In genomic region chr7:129188372-129188891, GRCh38 we compare ENCODE assay signal across 8 cellular contexts. TPM values are rescaled to one million over a fixed set of nuclear protein-coding genes. Genes with fewer than 3 reads are reported as not detected.
A peak's percentile ranks its signal among the peaks of the same experiment; 100 is the strongest.
DNase-seq lines count a peak whose midpoint lies in the region; ATAC-seq and TF ChIP-seq lines count a peak whose summit lies in the region.

Gene SMO, plus strand, starts transcription at chr7:129188633. Its CDS starts 519 bp downstream, at chr7:129189152.

- no peak for TF ChIP-seq POLR2A in stomach (IDR thresholded peaks at IDR 0.05)

- H3K4me3 ChIP-seq in choroid plexus epithelial cell (ENCODE audit: low read depth, low read length), result peak within 1 kb of the TSS; percentile 68
- peak within 1 kb of the TSS; percentile 48 to 75 for H3K4me3 ChIP-seq in left lung
- H3K4me3 ChIP-seq in stomach, result peak within 1 kb of the TSS; percentile 77 to 90 (median 86)

- H3K4me1 ChIP-seq in left lung (peaks cover 0 to 20% of the 10 kb centered on the region in 2 donors), stomach (peaks cover 9 to 33% (median 26%) of the 10 kb centered on the region in 4 donors)

- H3K27me3 ChIP-seq in left lung (peaks cover 22 to 82% of the 10 kb centered on the region in 2 donors), stomach (peaks cover 0 to 30% (median 15%) of the 10 kb centered on the region in 3 donors)

- intact Hi-C loops in left lung (cut with DNase I), result no loop called here
- intact Hi-C loops in stomach (cut with DNase I; ENCODE audit: low total_unique reads), result no loop called here

- no peak within 1 kb of the TSS for H3K27ac ChIP-seq in left lung
- peak within 1 kb of the TSS in 3 of 5 donors; percentile 38 to 73 (median 65) for H3K27ac ChIP-seq in stomach

- H3K9me3 ChIP-seq in left lung (no peaks in the 10 kb centered on the region), stomach (no peaks in the 10 kb centered on the region)

- WGBS in stomach, 5 donors, result 1 to 2% (median 1%) methylated on average over 33 to 48 of the region's 48 CpGs

- DNase-seq in activated T-cell treated with anti-CD3 and anti-CD28 coated beads, Interleukin-2, amount 50 U/mL, for 1 hour, result peak; percentile 29
- DNase-seq in activated T-cell treated with anti-CD3 and anti-CD28 coated beads for 4 hours, result no peak
- peak; percentile 18 to 62 for DNase-seq in NCI-H526 (lab: John Stamatoyannopoulos, UW)
- peak; percentile 41 for DNase-seq in choroid plexus epithelial cell (ENCODE audit: low read depth)
- DNase-seq in left lung, result peak in 1 of 2 donors; percentile 84
- DNase-seq in stomach, result peak; percentile 37
- DNase-seq in SKM-1 treated with dmso at 0.1 percent for 144 hours (lab: John Stamatoyannopoulos, UW; ENCODE audit: unreplicated experiment), result no peak

- H3K36me3 ChIP-seq in left lung, result no peaks in the 10 kb centered on the region
- H3K36me3 ChIP-seq in stomach, result no peaks in the 10 kb centered on the region

- no peak for TF ChIP-seq CTCF in choroid plexus epithelial cell (conservative IDR thresholded peaks at IDR 0.05; ENCODE audit: low read depth, low read length)
- TF ChIP-seq CTCF in left lung (IDR thresholded peaks at IDR 0.05), result no peak
- no peak for TF ChIP-seq CTCF in stomach (IDR thresholded peaks at IDR 0.05)

- ATAC-seq in left lung, result peak; percentile 86
- no peak for ATAC-seq in HG03460 (IDR thresholded peaks at IDR 0.05; ENCODE audit: unreplicated experiment)

- TF ChIP-seq EP300 in stomach (IDR thresholded peaks at IDR 0.05), result no peak

RNA-seq across cellular contexts. Expression of gene SMO, which starts in this region (rescaled TPM):
- total RNA-seq in left lung (10 to 100 TPM in 1 of 2 donors, 1 to 10 TPM in 1; 5.1 to 14.7 TPM), stomach (10 to 100 TPM in 2 of 5 donors, 1 to 10 TPM in 3; 1.2 to 18.5 (median 5.7) TPM)
- polyA plus RNA-seq in stomach, result 1 to 10 TPM; 1.1 to 8.2 (median 3.2) TPM

Comparison
In these comparisons a context has a peak if more than half of its experiments do, and no peak if none do; other contexts are left out.
1. DNase-seq: peak in activated T-cell treated with anti-CD3 and anti-CD28 coated beads, Interleukin-2, amount 50 U/mL, for 1 hour (single experiment), NCI-H526 (2 of 2), choroid plexus epithelial cell (single experiment) and stomach (single experiment); none in activated T-cell treated with anti-CD3 and anti-CD28 coated beads for 4 hours (single experiment) and SKM-1 treated with dmso at 0.1 percent for 144 hours (single experiment).
2. H3K27ac ChIP-seq: peak in stomach (3 of 5); none in left lung (0 of 2).
3. Peak in every context shown above with its lines, with median percentiles within 50 percentile points of each other: H3K4me3 ChIP-seq.